13 cellular contexts compared by ENCODE assay signal in the genomic region with DNA sequence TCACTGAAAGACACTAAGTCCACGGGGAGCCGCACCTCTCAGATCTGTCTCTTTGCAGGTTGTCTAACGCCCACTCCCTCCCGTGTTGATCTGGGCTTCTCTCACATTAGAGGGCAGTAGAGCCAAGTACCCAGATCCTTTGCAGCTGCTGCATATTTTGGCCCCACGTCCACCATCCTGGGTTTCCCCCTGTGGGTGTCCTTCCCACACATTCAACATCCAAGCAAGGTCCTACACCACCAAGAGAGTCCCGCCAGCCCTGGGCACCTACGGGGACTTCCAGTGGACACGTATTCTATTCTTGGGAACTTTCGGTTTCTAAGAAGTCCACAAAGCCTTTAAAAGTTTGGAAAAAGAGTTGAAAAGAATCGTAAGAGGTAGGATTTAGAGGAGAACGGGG.
DNase-seq lines count a peak whose midpoint lies in the region; ATAC-seq and TF ChIP-seq lines count a peak whose summit lies in the region.
"Had no signal": no experiment of that assay in that cellular context is flagged by ENCODE, and none has a peak within 500 bp of the region (broad histone marks: within the 10 kb centered on the region; RNA-seq: fewer than 3 reads in every experiment).

No MANE protein-coding gene starts in this region.

- no peaks in the 10 kb centered on the region for H3K27me3 ChIP-seq in CD4-positive, alpha-beta memory T cell (ENCODE audit: insufficient read depth, low read length)
- H3K27me3 ChIP-seq in neutrophil = no peaks in the 10 kb centered on the region
- no peaks in the 10 kb centered on the region for H3K27me3 ChIP-seq in naive thymus-derived CD4-positive, alpha-beta T cell (ENCODE audit: control insufficient read depth in 2 of 2, insufficient read depth in 2 of 2, low read length in 2 of 2)
- H3K27me3 ChIP-seq: gastroesophageal sphincter, tibial artery had no signal

- intact Hi-C loops in CD4-positive, alpha-beta memory T cell (cut with micrococcal nuclease) = no loop called here
- intact Hi-C loops in naive thymus-derived CD4-positive, alpha-beta T cell (cut with micrococcal nuclease) = no loop called here

- H3K4me3 ChIP-seq in CD4-positive, alpha-beta memory T cell (ENCODE audit: low read length in 2 of 2) = peak overlapping the region in 1 of 2 donors; percentile 29
- no peak overlapping the region for H3K4me3 ChIP-seq in GM12865 (ENCODE audit: low read depth, low read length)
- H3K4me3 ChIP-seq in neutrophil (ENCODE audit: low read depth in 1 of 2, low read length in 1 of 2) = no peak overlapping the region
- H3K4me3 ChIP-seq in naive thymus-derived CD4-positive, alpha-beta T cell (ENCODE audit: low read length) = no peak overlapping the region
- H3K4me3 ChIP-seq: gastroesophageal sphincter had no signal

- H3K36me3 ChIP-seq in CD4-positive, alpha-beta memory T cell (ENCODE audit: insufficient read depth, low read length) = no peaks in the 10 kb centered on the region
- no peaks in the 10 kb centered on the region for H3K36me3 ChIP-seq in neutrophil
- no peaks in the 10 kb centered on the region for H3K36me3 ChIP-seq in naive thymus-derived CD4-positive, alpha-beta T cell (ENCODE audit: control insufficient read depth in 2 of 3, insufficient read depth in 3 of 3, low read length in 3 of 3)
- H3K36me3 ChIP-seq: gastroesophageal sphincter, tibial artery had no signal

- peaks cover 16 to 24% (median 18%) of the 10 kb centered on the region in 4 donors for H3K4me1 Mint-ChIP-seq in CD4-positive, alpha-beta memory T cell
- H3K4me1 Mint-ChIP-seq in naive thymus-derived CD4-positive, alpha-beta T cell = peaks cover 0 to 19% (median 4%) of the 10 kb centered on the region in 7 donors

- no peak overlapping the region for H3K27ac ChIP-seq in CD4-positive, alpha-beta memory T cell (ENCODE audit: low read depth, low read length)
- H3K27ac ChIP-seq in neutrophil (peak overlapping the region; percentile 67), substantia nigra (ENCODE audit: low read depth, low read length, poor library complexity, severe bottlenecking) (no peak overlapping the region)
- H3K27ac ChIP-seq in naive thymus-derived CD4-positive, alpha-beta T cell (ENCODE audit: low read depth, low read length) = no peak overlapping the region
- H3K27ac ChIP-seq: gastroesophageal sphincter had no signal

- CTCF ChIA-PET in CD4-positive, alpha-beta memory T cell (lab: Charles Lee; ENCODE audit: partially characterized antibody) = no interaction called here
- CTCF ChIA-PET in naive thymus-derived CD4-positive, alpha-beta T cell (lab: Charles Lee) = no interaction called here

- TF ChIP-seq CTCF in GM12865 (IDR thresholded peaks at IDR 0.05; ENCODE audit: insufficient read depth, low read depth, low read length, missing control alignments) (no peak), neutrophil (IDR thresholded peaks at IDR 0.05) (no peak)

- H3K9me3 Mint-ChIP-seq in CD4-positive, alpha-beta memory T cell = peaks cover 0 to under 1% (median 0%) of the 10 kb centered on the region in 8 donors
- peaks cover 0 to 3% (median 0%) of the 10 kb centered on the region in 11 donors for H3K9me3 Mint-ChIP-seq in naive thymus-derived CD4-positive, alpha-beta T cell

- H3K9me3 ChIP-seq in CD4-positive, alpha-beta memory T cell (ENCODE audit: control insufficient read depth in 1 of 2, low read length in 2 of 2) = no peaks in the 10 kb centered on the region
- H3K9me3 ChIP-seq in neutrophil = no peaks in the 10 kb centered on the region
- no peaks in the 10 kb centered on the region for H3K9me3 ChIP-seq in naive thymus-derived CD4-positive, alpha-beta T cell (ENCODE audit: control insufficient read depth in 2 of 3, low read length in 3 of 3)
- H3K9me3 ChIP-seq: gastroesophageal sphincter, tibial artery had no signal

- H3K4me1 ChIP-seq in CD4-positive, alpha-beta memory T cell (ENCODE audit: insufficient read depth, low read length) = peaks cover 9% of the 10 kb centered on the region
- peaks cover 70 to 75% of the 10 kb centered on the region in 2 experiments for H3K4me1 ChIP-seq in neutrophil (ENCODE audit: control insufficient read depth in 1 of 2, insufficient read depth in 1 of 2, low read depth in 1 of 2, low read length in 1 of 2)
- no peaks in the 10 kb centered on the region for H3K4me1 ChIP-seq in naive thymus-derived CD4-positive, alpha-beta T cell (ENCODE audit: control insufficient read depth in 2 of 2, insufficient read depth in 2 of 2, low read length in 2 of 2)
- H3K4me1 ChIP-seq: gastroesophageal sphincter, tibial artery had no signal

- H3K4me3 Mint-ChIP-seq in CD4-positive, alpha-beta memory T cell = peak overlapping the region; percentile 65 to 92 (median 84)
- H3K4me3 Mint-ChIP-seq in naive thymus-derived CD4-positive, alpha-beta T cell = peak overlapping the region in 2 of 10 donors; percentile 19 to 37
- H3K4me3 Mint-ChIP-seq: brain had no signal

- peak overlapping the region in 2 of 7 donors; percentile 11 to 75 for H3K27ac Mint-ChIP-seq in CD4-positive, alpha-beta memory T cell
- H3K27ac Mint-ChIP-seq in naive thymus-derived CD4-positive, alpha-beta T cell = no peak overlapping the region

- DNase-seq in CD4-positive, alpha-beta memory T cell = no peak
- DNase-seq in GM12865 (ENCODE audit: low read depth) = peak; percentile 71
- peak; percentile 3 for DNase-seq in RPMI8226
- no peak for DNase-seq in naive thymus-derived CD4-positive, alpha-beta T cell
- DNase-seq in NCI-H1436 treated with DMSO at 0.1 percent for 48 hours (lab: John Stamatoyannopoulos, UW) = no peak
- no peak for DNase-seq in substantia nigra (lab: John Stamatoyannopoulos, UW)
- DNase-seq: NCI-H1417, NCI-H526, Right ventricle myocardium superior, tibial artery had no signal

- H3K27me3 Mint-ChIP-seq in CD4-positive, alpha-beta memory T cell = peaks cover 11% of the 10 kb centered on the region in 2 donors
- peaks cover 0 to 16% (median 10%) of the 10 kb centered on the region in 5 donors for H3K27me3 Mint-ChIP-seq in naive thymus-derived CD4-positive, alpha-beta T cell
- H3K27me3 Mint-ChIP-seq: brain had no signal

- H3K36me3 Mint-ChIP-seq in CD4-positive, alpha-beta memory T cell = no peaks in the 10 kb centered on the region
- H3K36me3 Mint-ChIP-seq in naive thymus-derived CD4-positive, alpha-beta T cell = no peaks in the 10 kb centered on the region
- H3K36me3 Mint-ChIP-seq: brain had no signal

- POLR2A ChIA-PET in CD4-positive, alpha-beta memory T cell (lab: Charles Lee; ENCODE audit: partially characterized antibody) = no interaction called here
- POLR2A ChIA-PET in naive thymus-derived CD4-positive, alpha-beta T cell (lab: Charles Lee) = interaction anchor here (0.8 kb wide), 1 partner anchor 53 kb away, joined by 3 read pairs; no protein-coding TSS in a partner anchor

- ATAC-seq in naive thymus-derived CD4-positive, alpha-beta T cell = no peak
- ATAC-seq: gastroesophageal sphincter had no signal

Comparison
In these comparisons a context has a peak if more than half of its experiments do, and no peak if none do; other contexts are left out.
1. DNase-seq: peak in GM12865 (single experiment) and RPMI8226 (single experiment); none in CD4-positive, alpha-beta memory T cell (0 of 5), naive thymus-derived CD4-positive, alpha-beta T cell (0 of 9), NCI-H1436 treated with DMSO at 0.1 percent for 48 hours (single experiment) and substantia nigra (0 of 49).